14 cellular contexts compared by ENCODE assay signal in genomic region chr10:100359529-100360150, GRCh38. TPM values are rescaled to one million over a fixed set of nuclear protein-coding genes. Genes with fewer than 3 reads are reported as not detected.
DNase-seq lines count a peak whose midpoint lies in the region; ATAC-seq, FAIRE-seq and TF ChIP-seq lines count a peak whose summit lies in the region.
"Had no signal": no experiment of that assay in that cellular context is flagged by ENCODE, and none has a peak within 500 bp of the region (broad histone marks: within the 10 kb centered on the region; RNA-seq: fewer than 3 reads in every experiment).

No MANE protein-coding gene starts in this region.

- no peaks in the 10 kb centered on the region for H3K79me1 ChIP-seq in mesenchymal stem cell (replicated peaks; ENCODE audit: low read length, poor library complexity, severe bottlenecking)

- H2BK120ac ChIP-seq in mesenchymal stem cell (ENCODE audit: low read depth, low read length): no peak overlapping the region

- H2BK5ac ChIP-seq in mesenchymal stem cell (ENCODE audit: low read depth, low read length, poor library complexity, severe bottlenecking): no peak overlapping the region

- ATAC-seq in A549 (peak in 1 of 2 experiments; percentile 6; a peak in 2 of 6 replicates), body of pancreas (peak; percentile 66), HG03565 (IDR thresholded peaks at IDR 0.05; ENCODE audit: unreplicated experiment) (no peak), GM18873 (IDR thresholded peaks at IDR 0.05; ENCODE audit: low FRiP score, unreplicated experiment) (no peak)

- H2BK12ac ChIP-seq in mesenchymal stem cell (ENCODE audit: low read length in 2 of 2): no peak overlapping the region

- intact Hi-C loops in body of pancreas (cut with DNase I): no loop called here

- H3K4me2 ChIP-seq in A549 (peak overlapping the region; percentile 64), mesenchymal stem cell (ENCODE audit: low read length, poor library complexity, severe bottlenecking) (no peak overlapping the region)

- CTCF ChIA-PET in A549 (lab: Yijun Ruan, JAX): interaction anchor here (0.6 to 1.7 kb wide), 11 partner anchors 8 to 141 kb away, joined by 3 to 13 read pairs (median 3); partner anchors contain the start of gene SCD

- H3K27me3 ChIP-seq in body of pancreas (no peaks in the 10 kb centered on the region), mesenchymal stem cell (ENCODE audit: control insufficient read depth in 1 of 2, insufficient read depth in 1 of 2, low read length in 2 of 2) (no peaks in the 10 kb centered on the region)
- H3K27me3 ChIP-seq: BE2C, esophagus muscularis mucosa had no signal

- no peak overlapping the region for H4K91ac ChIP-seq in mesenchymal stem cell (ENCODE audit: low read length)

- H3K4me1 ChIP-seq in A549 (peaks cover 99% of the 10 kb centered on the region), body of pancreas (peaks cover 23% of the 10 kb centered on the region), mesenchymal stem cell (ENCODE audit: control insufficient read depth, insufficient read depth, low read depth, low read length) (peaks cover 7% of the 10 kb centered on the region)

- POLR2A ChIA-PET in A549 (lab: Yijun Ruan, JAX): interaction anchor here (0.7 to 2.5 kb wide), 5 partner anchors 10 to 15 kb away, joined by 3 to 11 read pairs (median 4); partner anchors contain the start of gene SCD

- no peak overlapping the region for H3K9ac ChIP-seq in mesenchymal stem cell (ENCODE audit: low read length)

- peak overlapping the region; percentile 13 to 58; a peak in 4 of 6 replicates for H3K27ac ChIP-seq in A549
- H3K27ac ChIP-seq in KOPT-K1 (ENCODE audit: low read depth, low read length, poor library complexity, severe bottlenecking): peak overlapping the region; percentile 30
- H3K27ac ChIP-seq in body of pancreas: peak overlapping the region in 3 of 4 donors; percentile 11 to 47 (median 36)
- H3K27ac ChIP-seq in mesenchymal stem cell (ENCODE audit: low read length, poor library complexity, severe bottlenecking): no peak overlapping the region
- H3K27ac ChIP-seq: esophagus muscularis mucosa had no signal

- H3K9me3 ChIP-seq in A549 (no peaks in the 10 kb centered on the region), KOPT-K1 (ENCODE audit: insufficient read depth, low read length, poor library complexity, severe bottlenecking) (no peaks in the 10 kb centered on the region), body of pancreas (no peaks in the 10 kb centered on the region), mesenchymal stem cell (ENCODE audit: control insufficient read depth, low read length) (no peaks in the 10 kb centered on the region)
- H3K9me3 ChIP-seq: BE2C, esophagus muscularis mucosa had no signal

- no peak overlapping the region for H2AFZ ChIP-seq in mesenchymal stem cell (ENCODE audit: low read depth, low read length)

- H2BK15ac ChIP-seq in mesenchymal stem cell (ENCODE audit: low read depth, poor library complexity, severe bottlenecking): no peak overlapping the region

- 7% methylated on average over 3 of the region's 3 CpGs for WGBS in A549 (ENCODE audit: missing lambda C conversion rate)
- 4 to 11% methylated on average over 3 of the region's 3 CpGs for WGBS in body of pancreas, 2 donors
- WGBS in mesenchymal stem cell: 71% methylated on average over 3 of the region's 3 CpGs

- no peak for FAIRE-seq in A549 (lab: Jason Lieb, UNC)
- FAIRE-seq: G401.6 had no signal

- H3K4ac ChIP-seq in mesenchymal stem cell (ENCODE audit: low read depth in 1 of 2, low read length in 2 of 2): no peak overlapping the region

- H3K36me3 ChIP-seq in KOPT-K1 (ENCODE audit: insufficient read depth, low read length): peaks cover 98% of the 10 kb centered on the region
- no peaks in the 10 kb centered on the region for H3K36me3 ChIP-seq in body of pancreas (replicated peaks in 1 of 2; ENCODE audit: insufficient read depth in 1 of 2, low read depth in 2 of 2)
- H3K36me3 ChIP-seq in mesenchymal stem cell (ENCODE audit: control insufficient read depth in 1 of 2, insufficient read depth in 2 of 2, low read depth in 1 of 2, low read length in 2 of 2): peaks cover 33 to 85% of the 10 kb centered on the region in 2 experiments

- TF ChIP-seq EP300 in A549 (IDR thresholded peaks at IDR 0.05): no peak

- no peak for TF ChIP-seq RAD21 in A549 (conservative IDR thresholded peaks at IDR 0.05 in 1 of 2, IDR thresholded peaks at IDR 0.05 in 1 of 2)

- H3K18ac ChIP-seq in mesenchymal stem cell (ENCODE audit: low read depth in 1 of 2, low read length in 2 of 2): no peak overlapping the region

- DNase-seq in A549 (ENCODE audit: low read depth in 1 of 2, low spot score in 1 of 2) (no peak), body of pancreas (peak in 3 of 4 donors; percentile 34 to 73 (median 55)), mesenchymal stem cell (no peak), GM10266 (ENCODE audit: extremely low spot score) (no peak), superior temporal gyrus (ENCODE audit: extremely low spot score) (no peak)
- DNase-seq: BE2C; central memory CD4-positive, alpha-beta T cell had no signal

- no peak for TF ChIP-seq CTCF in A549 (IDR thresholded peaks at IDR 0.05)
- no peak for TF ChIP-seq CTCF in body of pancreas (IDR thresholded peaks at IDR 0.05)
- TF ChIP-seq CTCF in GM10266 (IDR thresholded peaks at IDR 0.05; ENCODE audit: control insufficient read depth, insufficient read depth, low read depth, missing control alignments): no peak

- H3K23ac ChIP-seq in mesenchymal stem cell (ENCODE audit: low read length in 2 of 2): no peak overlapping the region

- no peak overlapping the region for H3K14ac ChIP-seq in mesenchymal stem cell (ENCODE audit: low read length in 2 of 2)

- peak overlapping the region; percentile 57 for H4K8ac ChIP-seq in mesenchymal stem cell (ENCODE audit: low read length)

- H2AK5ac ChIP-seq in mesenchymal stem cell (ENCODE audit: low read length, severe bottlenecking): no peak overlapping the region

- H3K4me3 ChIP-seq in A549 (no peak overlapping the region), body of pancreas (no peak overlapping the region), mesenchymal stem cell (ENCODE audit: insufficient read depth in 1 of 2, low read depth in 1 of 2, low read length in 2 of 2) (no peak overlapping the region)
- H3K4me3 ChIP-seq: esophagus muscularis mucosa had no signal

- TF ChIP-seq POLR2A in A549 (IDR thresholded peaks at IDR 0.05; ENCODE audit: low read length): no peak
- TF ChIP-seq POLR2A in body of pancreas (IDR thresholded peaks at IDR 0.05): no peak

TF ChIP-seq in A549, 52 proteins besides CTCF, POLR2A, EP300 and RAD21:
- TF ChIP-seq CHD2 (IDR thresholded peaks at IDR 0.05; ENCODE audit: low read length, partially characterized antibody) (no peak), GATA3 (IDR thresholded peaks at IDR 0.05; ENCODE audit: borderline replicate concordance) (peak; percentile 21; the same call in 1 of the 2 replicates)

RNA-seq across cellular contexts. Expression of gene SCD, which starts 12.6 kb away (rescaled TPM):
- polyA plus RNA-seq in A549 (2011; rRNA removed) (329 and 348 TPM in 2 replicates), A549 (2017; fragmentation: RNase III; extraction: RNeasy Plus Mini Kit Qiagen cat#74134 plus additional on column Dnase treatment) (157 to 496 TPM (median 416 TPM) in 3 replicates)
- 66.6 and 81.4 TPM in 2 replicates for polyA plus RNA-seq in A549 (2012; cell fraction: cytosol; rRNA removed)
- polyA plus RNA-seq in A549 (2012; cell fraction: nucleus; rRNA removed): 73.4 and 80.0 TPM in 2 replicates
- 331 and 353 TPM in 2 replicates for polyA minus RNA-seq in A549 (2011; rRNA and poly(A)+ RNA removed)
- 100 to 1,000 TPM in 1 of 2 donors, 10 to 100 TPM in 1; 14.3 to 128 TPM for total RNA-seq in body of pancreas
- polyA plus RNA-seq in mesenchymal stem cell (2013, experiment 1 of 2): 787 TPM
- 779 TPM for polyA plus RNA-seq in mesenchymal stem cell (2013, experiment 2 of 2)

RNA-seq across cellular contexts. Expression of gene PKD2L1, which starts 29.6 kb away (rescaled TPM):
- polyA plus RNA-seq in A549 (2011; rRNA removed): 0.06 and 0.26 TPM in 2 replicates
- 0.01 TPM in 1 of 2 replicates, not detected in the other for polyA plus RNA-seq in A549 (2012; cell fraction: cytosol; rRNA removed)
- polyA plus RNA-seq in A549 (2012; cell fraction: nucleus; rRNA removed): 0.04 TPM in 1 of 2 replicates, not detected in the other
- polyA plus RNA-seq in A549 (2017; fragmentation: RNase III; extraction: RNeasy Plus Mini Kit Qiagen cat#74134 plus additional on column Dnase treatment): 0.08 to 0.11 TPM (median 0.10 TPM) in 3 replicates
- polyA minus RNA-seq in A549 (2011; rRNA and poly(A)+ RNA removed): 0.24 TPM in 1 of 2 replicates, not detected in the other
- not detected for total RNA-seq in body of pancreas
- 0.01 TPM for polyA plus RNA-seq in mesenchymal stem cell (2013, experiment 1 of 2)
- not detected for polyA plus RNA-seq in mesenchymal stem cell (2013, experiment 2 of 2)
- total RNA-seq: esophagus muscularis mucosa, M059J, RPMI7951 had no signal

Comparison
In these comparisons a context has a peak if more than half of its experiments do, and no peak if none do; other contexts are left out.
1. DNase-seq: peak in body of pancreas (3 of 4); none in A549 (0 of 2), mesenchymal stem cell (single experiment), GM10266 (single experiment) and superior temporal gyrus (single experiment).